1 cellular context compared by ENCODE assay signal in genomic region chr1:213032651-213033050, GRCh38.
TF ChIP-seq lines count a peak whose summit lies in the region.

No MANE protein-coding gene starts in this region.

TF ChIP-seq in K562, 482 proteins besides CTCF, POLR2A, EP300 and RAD21 (continued from another document):
- TF ChIP-seq MLLT1 (IDR thresholded peaks at IDR 0.05) (no peak), RBM15 (IDR thresholded peaks at IDR 0.05; ENCODE audit: insufficient read depth, low read length) (no peak), SP1 (CRISPR knock-in tag; IDR thresholded peaks at IDR 0.05) (no peak), CREB3 (tag; conservative IDR thresholded peaks at IDR 0.05; ENCODE audit: low read depth) (no peak), MCM7 (IDR thresholded peaks at IDR 0.05) (no peak)
